8 cellular contexts compared by ENCODE assay signal in the genomic region with DNA sequence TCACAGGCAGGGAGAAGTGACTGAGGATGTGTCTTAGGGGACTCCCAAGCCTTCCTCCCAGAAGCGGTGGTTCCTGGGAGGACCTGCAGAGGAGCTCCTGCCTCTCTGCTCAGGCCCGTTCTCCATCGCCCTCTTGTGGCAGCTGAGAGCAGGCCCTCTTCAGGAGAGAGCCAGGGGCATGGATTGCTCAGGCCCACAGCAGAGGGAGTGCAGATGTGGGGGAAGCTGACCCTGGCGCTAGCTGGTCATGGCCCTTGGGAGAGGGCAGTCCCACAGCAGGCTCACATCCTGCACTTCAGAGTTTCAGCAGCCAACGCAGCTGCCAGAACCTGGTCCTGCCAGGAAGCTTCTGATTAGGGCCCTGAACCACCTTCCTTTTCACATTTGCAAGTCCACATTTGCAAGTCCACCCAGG.
A peak's percentile ranks its signal among the peaks of the same experiment; 100 is the strongest.
DNase-seq lines count a peak whose midpoint lies in the region; ATAC-seq and TF ChIP-seq lines count a peak whose summit lies in the region.

No MANE protein-coding gene starts in this region.

- H3K9me3 ChIP-seq in SU-DHL-6 (ENCODE audit: insufficient read depth, low read length): no peaks in the 10 kb centered on the region

- no peaks in the 10 kb centered on the region for H3K9me3 Mint-ChIP-seq in activated naive CD8-positive, alpha-beta T cell (ENCODE audit: low read depth)

- H3F3A ChIP-seq in SU-DHL-6 (ENCODE audit: insufficient read depth): no peaks in the 10 kb centered on the region

- H3K27ac ChIP-seq in SU-DHL-6 (ENCODE audit: low read depth, low read length): no peak overlapping the region

- H3K27me3 Mint-ChIP-seq in activated naive CD8-positive, alpha-beta T cell: no peaks in the 10 kb centered on the region

- H3K4me1 Mint-ChIP-seq in activated naive CD8-positive, alpha-beta T cell (ENCODE audit: low read depth): peaks cover 74% of the 10 kb centered on the region

- H3K27ac Mint-ChIP-seq in activated naive CD8-positive, alpha-beta T cell: peak overlapping the region; percentile 93

- no peak overlapping the region for H2AFZ ChIP-seq in SU-DHL-6 (ENCODE audit: low read depth, low read length, severe bottlenecking)

- no peaks in the 10 kb centered on the region for H3K36me3 ChIP-seq in SU-DHL-6 (ENCODE audit: low read length)

- DNase-seq in DMS114 treated with DMSO at 0.1 percent for 48 hours (lab: John Stamatoyannopoulos, UW; ENCODE audit: unreplicated experiment) (peak; percentile 50), LHCN-M2 (ENCODE audit: low read depth) (peak; percentile 81), left ventricle myocardium superior (peak; percentile 66)
- peak; percentile 68 for DNase-seq in stimulated activated CD4-positive, alpha-beta T cell treated with anti-CD3 and anti-CD28 coated beads, Interleukin-12 subunit alpha, Interleukin-12 subunit beta, amount 100 ng/mL, for 4 hours

- peak; percentile 88 for TF ChIP-seq CTCF in SU-DHL-6 (IDR thresholded peaks at IDR 0.05; ENCODE audit: insufficient read depth, low read length, poor library complexity, severe bottlenecking)

- H3K4me3 ChIP-seq in SU-DHL-6 (ENCODE audit: insufficient read depth, low read length, poor library complexity, severe bottlenecking): no peak overlapping the region

- no peak overlapping the region for H3K4me2 ChIP-seq in SU-DHL-6 (ENCODE audit: low read depth, low read length, poor library complexity, severe bottlenecking)

- H3K36me3 Mint-ChIP-seq in activated naive CD8-positive, alpha-beta T cell: no peaks in the 10 kb centered on the region

- no peaks in the 10 kb centered on the region for H3K27me3 ChIP-seq in SU-DHL-6 (ENCODE audit: low read length)

- H3K9ac ChIP-seq in SU-DHL-6 (ENCODE audit: low read length): no peak overlapping the region

- peak overlapping the region; percentile 77 for H3K4me3 Mint-ChIP-seq in activated naive CD8-positive, alpha-beta T cell

- no peaks in the 10 kb centered on the region for H3K9me2 ChIP-seq in SU-DHL-6 (replicated peaks; ENCODE audit: insufficient read depth, low read length)

- no peaks in the 10 kb centered on the region for H3K79me2 ChIP-seq in SU-DHL-6 (ENCODE audit: insufficient read depth, low read length)

- ATAC-seq in GM21529 (IDR thresholded peaks at IDR 0.05; ENCODE audit: unreplicated experiment) (peak; percentile 55), left ventricle myocardium superior (peak; percentile 69), HG02970 (IDR thresholded peaks at IDR 0.05; ENCODE audit: low FRiP score, unreplicated experiment) (no peak)

- intact Hi-C loops in left ventricle myocardium superior (cut with micrococcal nuclease): no loop called here

- no peaks in the 10 kb centered on the region for H4K20me1 ChIP-seq in SU-DHL-6 (ENCODE audit: low read depth, low read length)
